ENCODE assay signal across 23 cellular contexts in the genomic region with DNA sequence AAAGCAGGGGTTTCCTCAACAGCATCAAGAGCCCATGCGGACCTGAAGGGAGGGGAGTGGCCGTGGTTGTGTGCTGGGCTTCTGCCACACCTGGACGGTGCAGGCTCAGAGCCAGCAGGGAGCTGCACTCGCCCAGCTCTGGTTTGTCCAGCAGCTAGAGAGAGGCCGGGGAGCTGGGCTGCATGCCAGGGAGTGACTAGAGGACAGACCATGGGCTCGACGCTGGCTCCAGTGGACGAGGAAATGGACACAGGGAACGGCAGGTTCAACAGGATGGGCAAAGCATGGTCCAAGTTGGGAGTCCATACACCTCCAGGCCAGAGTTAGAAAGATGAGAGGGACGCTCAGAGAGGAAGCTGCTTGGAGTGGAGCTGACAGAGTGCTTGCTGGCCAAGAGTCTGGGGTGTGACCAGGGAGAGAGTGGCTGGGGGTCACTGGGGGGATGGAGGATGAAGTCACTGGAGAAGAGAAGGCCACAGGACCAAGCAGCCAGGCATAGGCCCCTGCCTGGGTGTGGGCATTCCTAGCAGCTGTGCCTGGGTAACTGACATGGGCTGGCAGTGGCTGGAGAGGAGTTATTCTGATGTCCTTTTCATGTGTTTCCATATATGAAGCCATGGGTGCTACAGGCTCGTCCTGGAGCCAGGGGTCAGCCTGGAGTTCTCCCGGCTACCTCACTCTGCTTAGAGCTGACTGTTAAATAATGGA. TPM values are rescaled to one million over a fixed set of nuclear protein-coding genes. Genes with fewer than 3 reads are reported as not detected.
DNase-seq lines count a peak whose midpoint lies in the region; ATAC-seq and TF ChIP-seq lines count a peak whose summit lies in the region.
"Had no signal": no experiment of that assay in that cellular context is flagged by ENCODE, and none has a peak within 500 bp of the region (broad histone marks: within the 10 kb centered on the region; RNA-seq: fewer than 3 reads in every experiment).

No MANE protein-coding gene starts in this region.

- H3K27me3 ChIP-seq in Caco-2 (replicated peaks; ENCODE audit: control insufficient read depth, insufficient read depth, low read length) = no peaks in the 10 kb centered on the region
- H3K27me3 ChIP-seq: gastroesophageal sphincter, Peyer's patch had no signal

- H3K4me1 Mint-ChIP-seq in glutamatergic neuron (ENCODE audit: low read depth, unreplicated experiment) = peaks cover 23% of the 10 kb centered on the region
- no peaks in the 10 kb centered on the region for H3K4me1 Mint-ChIP-seq in Caco-2 (ENCODE audit: low read depth, unreplicated experiment)
- H3K4me1 Mint-ChIP-seq: mesothelial cell of epicardium had no signal

- peaks cover 5% of the 10 kb centered on the region for H3K27me3 Mint-ChIP-seq in glutamatergic neuron (ENCODE audit: unreplicated experiment)
- no peaks in the 10 kb centered on the region for H3K27me3 Mint-ChIP-seq in Caco-2 (ENCODE audit: insufficient read depth, unreplicated experiment)
- H3K27me3 Mint-ChIP-seq: CD4-positive, alpha-beta T cell had no signal

- peaks cover 1% of the 10 kb centered on the region for H3K9me3 Mint-ChIP-seq in glutamatergic neuron (ENCODE audit: unreplicated experiment)
- no peaks in the 10 kb centered on the region for H3K9me3 Mint-ChIP-seq in Caco-2 (ENCODE audit: unreplicated experiment)
- H3K9me3 Mint-ChIP-seq: CD4-positive, alpha-beta T cell; mesothelial cell of epicardium had no signal

- no peaks in the 10 kb centered on the region for H3K36me3 ChIP-seq in Caco-2 (ENCODE audit: control insufficient read depth, insufficient read depth, low read length)
- H3K36me3 ChIP-seq: gastroesophageal sphincter, neutrophil, Peyer's patch had no signal

- H3K4me1 ChIP-seq in Caco-2 = no peaks in the 10 kb centered on the region
- H3K4me1 ChIP-seq: gastroesophageal sphincter, Peyer's patch had no signal

- H3K36me3 Mint-ChIP-seq in glutamatergic neuron (ENCODE audit: unreplicated experiment) = no peaks in the 10 kb centered on the region
- H3K36me3 Mint-ChIP-seq in Caco-2 (ENCODE audit: insufficient read depth, unreplicated experiment) = no peaks in the 10 kb centered on the region
- H3K36me3 Mint-ChIP-seq: mesothelial cell of epicardium had no signal

- no TSS peak for BruUV-seq in Caco-2 (replicated peaks; lab: Mats Ljungman, UMichigan)

- H3K4me3 ChIP-seq in Caco-2 (ENCODE audit: low read depth, low read length) = no peak overlapping the region
- H3K4me3 ChIP-seq: gastroesophageal sphincter, Peyer's patch had no signal

- POLR2A ChIA-PET in Caco-2 (lab: Charles Lee) = interaction anchor here (0.6 kb wide), 1 partner anchor 8 kb away, joined by 4 read pairs; no protein-coding TSS in a partner anchor

- no peaks in the 10 kb centered on the region for H3K9me3 ChIP-seq in Caco-2
- H3K9me3 ChIP-seq: gastroesophageal sphincter, neutrophil, Peyer's patch had no signal

- peak; percentile 29 for DNase-seq in DMS53 treated with DMSO at 0.1 percent for 48 hours (lab: John Stamatoyannopoulos, UW; ENCODE audit: unreplicated experiment)
- peak; percentile 9 for DNase-seq in NCI-H69 (lab: John Stamatoyannopoulos, UW)
- no peak for DNase-seq in glutamatergic neuron
- peak; percentile 88 for DNase-seq in mucosa of gallbladder (ENCODE audit: low spot score)
- DNase-seq in Caco-2 = no peak
- no peak for DNase-seq in iPS-NIHi7 (ENCODE audit: extremely low spot score)
- no peak for DNase-seq in activated T-cell treated with anti-CD3 and anti-CD28 coated beads, Interleukin-2, amount 50 U/mL, for 1 hour
- DNase-seq: activated CD4-positive, alpha-beta T cell treated with anti-CD3 and anti-CD28 coated beads, Interleukin-2, amount 50 U/mL, for 1 hour; activated naive CD4-positive, alpha-beta T cell treated with anti-CD3 and anti-CD28 coated beads, Interleukin-2, amount 50 U/mL, for 16 hours; activated T-cell treated with anti-CD3 and anti-CD28 coated beads for 4 hours; CD4-positive, alpha-beta T cell; cortex of kidney; NCI-H1436 treated with DMSO at 0.1 percent for 48 hours; NCI-H524; Peyer's patch had no signal

- ATAC-seq in GM18520 (IDR thresholded peaks at IDR 0.05; ENCODE audit: unreplicated experiment) = no peak
- ATAC-seq: gastroesophageal sphincter, HCT116 had no signal

- CTCF ChIA-PET in Caco-2 (lab: Charles Lee) = no interaction called here

- TF ChIP-seq CTCF in glutamatergic neuron (IDR thresholded peaks at IDR 0.05; ENCODE audit: partially characterized antibody, unreplicated experiment) (no peak), Caco-2 (IDR thresholded peaks at IDR 0.05; ENCODE audit: insufficient read depth in 1 of 2, low read depth in 1 of 2, low read length in 1 of 2, severe bottlenecking in 1 of 2, unreplicated experiment in 1 of 2) (no peak)

- H3K4me3 Mint-ChIP-seq in glutamatergic neuron (ENCODE audit: unreplicated experiment) = no peak overlapping the region
- H3K4me3 Mint-ChIP-seq in Caco-2 (ENCODE audit: unreplicated experiment) = no peak overlapping the region
- H3K4me3 Mint-ChIP-seq: CD4-positive, alpha-beta T cell; mesothelial cell of epicardium had no signal

- H3K27ac Mint-ChIP-seq in glutamatergic neuron (ENCODE audit: unreplicated experiment) (peak overlapping the region; percentile 89), Caco-2 (ENCODE audit: unreplicated experiment) (no peak overlapping the region)
- H3K27ac Mint-ChIP-seq: CD4-positive, alpha-beta T cell; mesothelial cell of epicardium had no signal

- intact Hi-C loops in Caco-2 (cut with micrococcal nuclease; ENCODE audit: unreplicated experiment) = no loop called here

RNA-seq across cellular contexts. Expression of gene HTT-AS, which starts 42.8 kb away (rescaled TPM):
- total RNA-seq in glutamatergic neuron (ENCODE audit: unreplicated experiment) (not detected), mucosa of gallbladder (not detected), Caco-2 (2022) (not detected in 2 replicates)
- total RNA-seq: astrocyte; CD4-positive, alpha-beta T cell; epithelial cell of proximal tubule; gastroesophageal sphincter; mesothelial cell of epicardium; Peyer's patch; subcutaneous adipose tissue had no signal

RNA-seq across cellular contexts. Expression of gene HTT, which starts 43.0 kb away (rescaled TPM):
- total RNA-seq in glutamatergic neuron (ENCODE audit: unreplicated experiment) = 107 TPM
- total RNA-seq in mucosa of gallbladder = 51.6 TPM
- 57.5 and 63.3 TPM in 2 replicates for total RNA-seq in Caco-2 (2022)

Comparison
In these comparisons a context has a peak if more than half of its experiments do, and no peak if none do; other contexts are left out.
1. DNase-seq: peak in DMS53 treated with DMSO at 0.1 percent for 48 hours (single experiment), NCI-H69 (single experiment) and mucosa of gallbladder (single experiment); none in glutamatergic neuron (single experiment), Caco-2 (0 of 2), iPS-NIHi7 (single experiment) and activated T-cell treated with anti-CD3 and anti-CD28 coated beads, Interleukin-2, amount 50 U/mL, for 1 hour (single experiment).